28 cellular contexts compared by ENCODE assay signal in the genomic region with DNA sequence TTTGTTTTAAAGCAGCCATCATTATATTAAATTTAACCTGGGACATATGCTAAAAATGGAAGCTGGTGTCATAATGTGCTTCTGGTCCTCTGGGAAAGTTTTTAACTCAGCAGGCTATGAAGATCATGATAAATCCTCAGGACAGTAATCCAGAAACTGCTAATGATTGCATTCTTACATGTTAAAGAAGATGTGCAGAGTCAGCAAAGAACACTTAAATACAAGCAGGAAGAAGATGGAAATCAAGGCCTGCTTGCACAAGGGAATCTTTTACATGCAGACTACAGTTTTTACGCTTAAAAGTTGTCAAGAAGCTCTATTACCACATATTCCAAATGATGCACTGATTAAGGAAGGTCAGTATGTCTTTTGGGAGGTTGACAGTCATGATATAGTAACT.
"Had no signal": no experiment of that assay in that cellular context is flagged by ENCODE, and none has a peak within 500 bp of the region (broad histone marks: within the 10 kb centered on the region; RNA-seq: fewer than 3 reads in every experiment).

No MANE protein-coding gene starts in this region.

- H2AFZ ChIP-seq: hepatocyte, parathyroid adenoma had no signal

- H3K4me1 Mint-ChIP-seq: naive B cell; neural crest cell; stimulated activated naive B cell treated with anti-CD40 and anti-IgM and Interleukin-4, amounts not matched to agents 10 μg/mL and 1 μg/mL and 100 μg/mL, for 72 hours had no signal

- H3K9ac ChIP-seq: parathyroid adenoma had no signal

- ATAC-seq: natural killer cell treated with Interleukin-12 subunit alpha and Interleukin-12 subunit beta and Interleukin-15 and Interleukin-18, amount 100 ng/mL, for 72 hours; psoas muscle; sciatic nerve; stimulated activated naive B cell treated with anti-CD40 and anti-IgM and Interleukin-4, amounts not matched to agents 10 μg/mL and 1 μg/mL and 100 μg/mL, for 72 hours; stimulated activated naive CD8-positive, alpha-beta T cell treated with anti-CD3 and anti-CD28 coated beads, Interleukin-15, Interleukin-2, amounts not matched to agents 100 U/mL and 50 U/mL, for 24 hours had no signal

- H3K4me3 Mint-ChIP-seq: mesothelial cell of epicardium; naive B cell; natural killer cell treated with Interleukin-12 subunit alpha and Interleukin-12 subunit beta and Interleukin-15 and Interleukin-18, amount 100 ng/mL, for 72 hours; neural crest cell; stimulated activated naive B cell treated with anti-CD40 and anti-IgM and Interleukin-4, amounts not matched to agents 10 μg/mL and 1 μg/mL and 100 μg/mL, for 72 hours had no signal

- DNase-seq: islet precursor cell; left ventricle myocardium inferior; mesendoderm; naive B cell; occipital lobe; psoas muscle; stimulated activated CD4-positive, alpha-beta T cell treated with anti-CD3 and anti-CD28 coated beads, Interleukin-12 subunit alpha, Interleukin-12 subunit beta, amount 100 ng/mL, for 4 hours; stimulated activated CD4-positive, alpha-beta T cell treated with anti-CD3 and anti-CD28 coated beads, Interleukin-15, amount 100 ng/mL, for 24 hours; stimulated activated CD4-positive, alpha-beta T cell treated with anti-CD3 and anti-CD28 coated beads, Interleukin-2, amount 100 ng/mL, for 24 hours; stimulated activated CD4-positive, alpha-beta T cell treated with anti-CD3 and anti-CD28 coated beads, Interleukin-4, amount 100 ng/mL, for 1 hour; stimulated activated naive B cell treated with anti-CD40 and anti-IgM and Interleukin-4, amounts not matched to agents 10 μg/mL and 1 μg/mL and 100 μg/mL, for 72 hours; stimulated activated naive CD8-positive, alpha-beta T cell treated with anti-CD3 and anti-CD28 coated beads, Interleukin-15, Interleukin-2, amounts not matched to agents 100 U/mL and 50 U/mL, for 24 hours; stomach; testis; thyroid gland; transverse colon; upper lobe of left lung had no signal

- H3K27me3 ChIP-seq: hepatocyte, neutrophil, right atrium auricular region, stomach, testis, thyroid gland, transverse colon, upper lobe of left lung, vagina had no signal

- H3K27me3 Mint-ChIP-seq: naive B cell; natural killer cell treated with Interleukin-12 subunit alpha and Interleukin-12 subunit beta and Interleukin-15 and Interleukin-18, amount 100 ng/mL, for 72 hours; stimulated activated naive B cell treated with anti-CD40 and anti-IgM and Interleukin-4, amounts not matched to agents 10 μg/mL and 1 μg/mL and 100 μg/mL, for 72 hours had no signal

- H3K36me3 ChIP-seq: left ventricle myocardium inferior, neutrophil, right atrium auricular region, stomach, thyroid gland, transverse colon, upper lobe of left lung, vagina had no signal

- H3K9me3 ChIP-seq: neutrophil, psoas muscle, right atrium auricular region, testis, thyroid gland, transverse colon, upper lobe of left lung, vagina had no signal

- H3K4me2 ChIP-seq: hepatocyte had no signal

- H3K79me2 ChIP-seq: hepatocyte, parathyroid adenoma had no signal

- H3K36me3 Mint-ChIP-seq: mesothelial cell of epicardium; naive B cell; stimulated activated naive B cell treated with anti-CD40 and anti-IgM and Interleukin-4, amounts not matched to agents 10 μg/mL and 1 μg/mL and 100 μg/mL, for 72 hours had no signal

- H3K4me3 ChIP-seq: hepatocyte, left ventricle myocardium inferior, lung, psoas muscle, right atrium auricular region, skin epidermis, stomach, testis, thyroid gland, transverse colon, upper lobe of left lung, vagina had no signal

- H3K4me1 ChIP-seq: left ventricle myocardium inferior, parathyroid adenoma, psoas muscle, right atrium auricular region, stomach, testis, thyroid gland, transverse colon, upper lobe of left lung, vagina had no signal

- H3K27ac ChIP-seq: hepatocyte, left ventricle myocardium inferior, neutrophil, parathyroid adenoma, psoas muscle, right atrium auricular region, skin epidermis, stomach, testis, thyroid gland, transverse colon, upper lobe of left lung, vagina had no signal

- H3K27ac Mint-ChIP-seq: mesothelial cell of epicardium; naive B cell; natural killer cell treated with Interleukin-12 subunit alpha and Interleukin-12 subunit beta and Interleukin-15 and Interleukin-18, amount 100 ng/mL, for 72 hours; stimulated activated naive B cell treated with anti-CD40 and anti-IgM and Interleukin-4, amounts not matched to agents 10 μg/mL and 1 μg/mL and 100 μg/mL, for 72 hours had no signal
